Comparison of ENCODE assay signal across 8 cellular contexts in genomic region chr1:53014791-53015507, GRCh38. TPM values are rescaled to one million over a fixed set of nuclear protein-coding genes. Genes with fewer than 3 reads are reported as not detected.
DNase-seq lines count a peak whose midpoint lies in the region; ATAC-seq and TF ChIP-seq lines count a peak whose summit lies in the region.

No MANE protein-coding gene starts in this region.

- H3F3A ChIP-seq in SU-DHL-6 (ENCODE audit: insufficient read depth), result no peaks in the 10 kb centered on the region; the same call in 1 of the 2 replicates

- H3K36me3 ChIP-seq in SU-DHL-6 (ENCODE audit: low read length) (no peaks in the 10 kb centered on the region), adipocyte (ENCODE audit: control insufficient read depth, insufficient read depth, low read length, severe bottlenecking) (peaks cover 10% of the 10 kb centered on the region), heart right ventricle (peaks cover 0 to 27% (median 12%) of the 10 kb centered on the region in 9 donors), upper lobe of left lung (peaks cover 0 to 6% (median 3%) of the 10 kb centered on the region in 4 donors)

- peak overlapping the region; percentile 84 for H3K4me2 ChIP-seq in SU-DHL-6 (ENCODE audit: low read depth, low read length, poor library complexity, severe bottlenecking)

- TF ChIP-seq CTCF in SU-DHL-6 (IDR thresholded peaks at IDR 0.05; ENCODE audit: insufficient read depth, low read length, poor library complexity, severe bottlenecking), result no peak
- TF ChIP-seq CTCF in heart right ventricle (IDR thresholded peaks at IDR 0.05), result no peak
- TF ChIP-seq CTCF in upper lobe of left lung (IDR thresholded peaks at IDR 0.05), result no peak

- H3K27me3 ChIP-seq in SU-DHL-6 (ENCODE audit: low read length) (no peaks in the 10 kb centered on the region), adipocyte (replicated peaks; ENCODE audit: control insufficient read depth, insufficient read depth, low read length) (no peaks in the 10 kb centered on the region), heart right ventricle (no peaks in the 10 kb centered on the region), upper lobe of left lung (no peaks in the 10 kb centered on the region)

- peaks cover 28% of the 10 kb centered on the region for H3K79me2 ChIP-seq in SU-DHL-6 (ENCODE audit: insufficient read depth, low read length)

- intact Hi-C loops in heart right ventricle (cut with DNase I), result loop anchor here in 4 of 10 donors (2.0 to 10.0 kb wide), 3 partner anchors 42 to 170 kb away; no protein-coding TSS in a partner anchor
- intact Hi-C loops in posterior cingulate gyrus (cut with DNase I), result no loop called here

- TF ChIP-seq EP300 in upper lobe of left lung (IDR thresholded peaks at IDR 0.05), result no peak

- peak overlapping the region; percentile 90 for H2AFZ ChIP-seq in SU-DHL-6 (ENCODE audit: low read depth, low read length, severe bottlenecking)

- H3K27ac ChIP-seq in SU-DHL-6 (ENCODE audit: low read depth, low read length) (peak overlapping the region; percentile 40), heart right ventricle (peak overlapping the region in 8 of 10 donors; percentile 34 to 83 (median 60)), upper lobe of left lung (peak overlapping the region in 3 of 4 donors; percentile 40 to 68 (median 66))

- DNase-seq in GM04504 (ENCODE audit: low read depth) (peak; percentile 72), NCI-H1417 treated with DMSO at 0.1 percent for 48 hours (lab: John Stamatoyannopoulos, UW) (peak; percentile 53), adipocyte (ENCODE audit: low read depth) (peak; percentile 91), heart right ventricle (peak; percentile 42 to 88), posterior cingulate gyrus (peak; percentile 46 to 93 (median 64)), upper lobe of left lung (peak in 1 of 2 donors; percentile 89)

- no peaks in the 10 kb centered on the region for H3K9me2 ChIP-seq in SU-DHL-6 (replicated peaks; ENCODE audit: insufficient read depth, low read length)

- peaks cover 28% of the 10 kb centered on the region for H3K4me1 ChIP-seq in adipocyte (ENCODE audit: control insufficient read depth, insufficient read depth, low read length)
- peaks cover 0 to 33% (median 25%) of the 10 kb centered on the region in 9 donors for H3K4me1 ChIP-seq in heart right ventricle
- H3K4me1 ChIP-seq in upper lobe of left lung, result peaks cover 11 to 21% (median 19%) of the 10 kb centered on the region in 4 donors

- H3K4me3 ChIP-seq in SU-DHL-6 (ENCODE audit: insufficient read depth, low read length, poor library complexity, severe bottlenecking) (peak overlapping the region; percentile 79), adipocyte (ENCODE audit: low read length) (peak overlapping the region; percentile 94), heart right ventricle (peak overlapping the region; percentile 38 to 71 (median 59)), upper lobe of left lung (peak overlapping the region; percentile 41 to 61 (median 54))

- WGBS in heart right ventricle, 2 donors, result 1 to 3% methylated on average over 9 of the region's 9 CpGs
- WGBS in upper lobe of left lung, 2 donors, result 3% methylated on average over 9 of the region's 9 CpGs

- TF ChIP-seq POLR2A in upper lobe of left lung (IDR thresholded peaks at IDR 0.05), result peak in 1 of 4 donors; percentile 29

- H3K9me3 ChIP-seq in SU-DHL-6 (ENCODE audit: insufficient read depth, low read length) (no peaks in the 10 kb centered on the region), adipocyte (ENCODE audit: control insufficient read depth, low read length) (no peaks in the 10 kb centered on the region), heart right ventricle (no peaks in the 10 kb centered on the region), upper lobe of left lung (no peaks in the 10 kb centered on the region)

- ATAC-seq in HG02642 (IDR thresholded peaks at IDR 0.05; ENCODE audit: poor library complexity, unreplicated experiment) (peak; percentile 93), heart right ventricle (peak; percentile 89 to 98 (median 96)), upper lobe of left lung (ENCODE audit: low FRiP score in 2 of 2) (peak; percentile 97)

- peak overlapping the region; percentile 69 for H3K9ac ChIP-seq in SU-DHL-6 (ENCODE audit: low read length)
- peak overlapping the region; percentile 88 for H3K9ac ChIP-seq in adipocyte (ENCODE audit: low read length)

- no peaks in the 10 kb centered on the region for H4K20me1 ChIP-seq in SU-DHL-6 (ENCODE audit: low read depth, low read length)

RNA-seq across cellular contexts. Expression of gene PODN, which starts 47.1 kb away (rescaled TPM):
- total RNA-seq in heart right ventricle, result 10 to 100 TPM; 11.2 to 27.4 (median 15.4) TPM
- 10 to 100 TPM; 11.4 to 17.3 TPM for polyA plus RNA-seq in heart right ventricle
- total RNA-seq in upper lobe of left lung, result 10 to 100 TPM; 15.2 to 87.1 (median 53.1) TPM
